In the genomic region with DNA sequence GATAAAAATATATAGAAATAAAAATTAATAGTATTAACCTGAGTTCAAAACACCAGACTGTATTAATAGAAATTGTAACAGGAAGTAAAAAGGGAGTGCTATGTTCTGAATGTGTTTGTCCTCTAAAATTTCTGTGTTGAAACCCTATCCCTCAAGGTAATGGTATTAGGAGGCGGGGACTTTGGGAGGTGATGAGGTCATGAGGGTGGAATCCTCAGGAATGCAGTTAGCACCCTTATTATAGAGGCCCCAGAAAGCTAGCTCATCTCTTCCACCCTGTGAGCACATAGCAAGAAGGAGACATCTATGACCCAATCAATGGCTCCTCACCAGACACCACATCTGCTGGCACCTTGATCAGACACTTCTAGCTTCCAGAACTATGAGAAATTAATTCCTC, we compare ENCODE assay signal across 13 cellular contexts.
A peak's percentile ranks its signal among the peaks of the same experiment; 100 is the strongest.
DNase-seq lines count a peak whose midpoint lies in the region; ATAC-seq and TF ChIP-seq lines count a peak whose summit lies in the region.
"Had no signal": no experiment of that assay in that cellular context is flagged by ENCODE, and none has a peak within 500 bp of the region (broad histone marks: within the 10 kb centered on the region; RNA-seq: fewer than 3 reads in every experiment).

No MANE protein-coding gene starts in this region.

- peaks cover 57% of the 10 kb centered on the region for H3K9me3 Mint-ChIP-seq in GM23338
- no peaks in the 10 kb centered on the region for H3K9me3 Mint-ChIP-seq in effector memory CD8-positive, alpha-beta T cell

- H3K56ac ChIP-seq in mesendoderm (ENCODE audit: low read length), result no peak overlapping the region

- ATAC-seq in GM23338 (no peak), foreskin keratinocyte (peak; percentile 47)
- no peak for ATAC-seq in effector memory CD8-positive, alpha-beta T cell (replicated peaks)
- ATAC-seq: HCT116 had no signal

- H2BK5ac ChIP-seq in mesendoderm (ENCODE audit: low read length), result no peak overlapping the region

- TF ChIP-seq CTCF in A673 (conservative IDR thresholded peaks at IDR 0.05; ENCODE audit: low read depth, low read length) (no peak), GM23338 (conservative IDR thresholded peaks at IDR 0.05; ENCODE audit: low read depth in 2 of 2) (no peak), foreskin keratinocyte (conservative IDR thresholded peaks at IDR 0.05) (no peak)

- H3K27me3 ChIP-seq in A673 (replicated peaks; ENCODE audit: insufficient read depth, low read depth, low read length, poor library complexity) (no peaks in the 10 kb centered on the region), GM23338 (ENCODE audit: insufficient read depth) (no peaks in the 10 kb centered on the region), foreskin keratinocyte (no peaks in the 10 kb centered on the region), mesendoderm (ENCODE audit: insufficient read depth, low read length, poor library complexity) (no peaks in the 10 kb centered on the region)
- H3K27me3 ChIP-seq: BE2C had no signal

- no peaks in the 10 kb centered on the region for H3K4me1 Mint-ChIP-seq in GM23338
- no peaks in the 10 kb centered on the region for H3K4me1 Mint-ChIP-seq in effector memory CD8-positive, alpha-beta T cell (ENCODE audit: low read depth in 2 of 2)
- H3K4me1 Mint-ChIP-seq: CD4-positive, alpha-beta memory T cell had no signal

- no peak overlapping the region for H2AK5ac ChIP-seq in mesendoderm (ENCODE audit: low read length)

- H2AFZ ChIP-seq in GM23338, result no peak overlapping the region

- H3K4ac ChIP-seq in mesendoderm (ENCODE audit: low read depth, low read length), result no peak overlapping the region

- no peak overlapping the region for H2BK15ac ChIP-seq in mesendoderm (replicated peaks; ENCODE audit: low read depth)

- H3K27me3 Mint-ChIP-seq in GM23338 (ENCODE audit: insufficient read depth, low read depth, poor library complexity), result peaks cover 4% of the 10 kb centered on the region
- peaks cover 62 to 69% of the 10 kb centered on the region in 2 donors for H3K27me3 Mint-ChIP-seq in effector memory CD8-positive, alpha-beta T cell

- H4K20me1 ChIP-seq in GM23338 (replicated peaks; ENCODE audit: insufficient read depth), result no peaks in the 10 kb centered on the region

- no peak overlapping the region for H4K8ac ChIP-seq in mesendoderm (ENCODE audit: low read depth, low read length)

- H3K23ac ChIP-seq in mesendoderm (ENCODE audit: low read length), result no peak overlapping the region

- H3K4me2 ChIP-seq in GM23338 (no peak overlapping the region), mesendoderm (ENCODE audit: low read length) (no peak overlapping the region)

- H3K4me1 ChIP-seq in A673 (ENCODE audit: insufficient read depth, low read length, poor library complexity, severe bottlenecking), result no peaks in the 10 kb centered on the region
- no peaks in the 10 kb centered on the region for H3K4me1 ChIP-seq in GM23338 (ENCODE audit: insufficient read depth)
- H3K4me1 ChIP-seq in foreskin keratinocyte, result no peaks in the 10 kb centered on the region
- H3K4me1 ChIP-seq in mesendoderm (ENCODE audit: control insufficient read depth, low read depth, low read length), result no peaks in the 10 kb centered on the region

- no peaks in the 10 kb centered on the region for H3K79me1 ChIP-seq in mesendoderm (ENCODE audit: low read length)

- H3K36me3 ChIP-seq in A673 (ENCODE audit: insufficient read depth, low read length, poor library complexity, severe bottlenecking), result no peaks in the 10 kb centered on the region
- H3K36me3 ChIP-seq in GM23338 (ENCODE audit: insufficient read depth), result no peaks in the 10 kb centered on the region
- H3K36me3 ChIP-seq in mesendoderm (ENCODE audit: control insufficient read depth, insufficient read depth, low read length), result no peaks in the 10 kb centered on the region
- H3K36me3 ChIP-seq: BE2C had no signal

- BruUV-seq in A673 (replicated peaks; lab: Mats Ljungman, UMichigan), result no TSS peak

- no peak overlapping the region for H3K4me3 ChIP-seq in A673 (ENCODE audit: low read depth, low read length, poor library complexity, severe bottlenecking)
- no peak overlapping the region for H3K4me3 ChIP-seq in GM23338
- H3K4me3 ChIP-seq in mesendoderm (ENCODE audit: low read length), result no peak overlapping the region

- intact Hi-C loops in A673 (cut with micrococcal nuclease; ENCODE audit: unreplicated experiment), result no loop called here

- H3K79me2 ChIP-seq in GM23338 (replicated peaks; ENCODE audit: insufficient read depth), result no peaks in the 10 kb centered on the region
- H3K79me2 ChIP-seq in mesendoderm (ENCODE audit: control insufficient read depth, insufficient read depth, low read length), result no peaks in the 10 kb centered on the region

- peaks cover 2% of the 10 kb centered on the region; the same call in 1 of the 3 replicates for H3K36me3 Mint-ChIP-seq in GM23338 (ENCODE audit: low read depth)
- H3K36me3 Mint-ChIP-seq in effector memory CD8-positive, alpha-beta T cell (ENCODE audit: insufficient read depth), result no peaks in the 10 kb centered on the region
- H3K36me3 Mint-ChIP-seq: CD4-positive, alpha-beta memory T cell had no signal

- CTCF ChIA-PET in A673 (lab: Charles Lee), result no interaction called here

- no peak overlapping the region for H2BK120ac ChIP-seq in mesendoderm (ENCODE audit: low read depth, low read length)

- WGBS in mesendoderm (ENCODE audit: extremely low coverage, insufficient coverage, low lambda C conversion rate), result no CpG with 5 or more reads among the region's 1 CpG

- no peaks in the 10 kb centered on the region for H3K9me3 ChIP-seq in A673 (ENCODE audit: low read depth, low read length, poor library complexity, severe bottlenecking)
- H3K9me3 ChIP-seq: BE2C had no signal

- DNase-seq in A673 (ENCODE audit: low spot score) (peak; percentile 11), GM23338 (ENCODE audit: low spot score) (peak; percentile 27), foreskin keratinocyte (peak in 1 of 2 donors; percentile 61), mesendoderm (peak; percentile 79), AG08396 (ENCODE audit: low spot score) (no peak), NCI-H2081 treated with DMSO at 0.1 percent for 48 hours (lab: John Stamatoyannopoulos, UW) (no peak)
- DNase-seq in effector memory CD8-positive, alpha-beta T cell, result no peak
- DNase-seq: BE2C; CD4-positive, alpha-beta memory T cell; DND-41 had no signal

- no peak overlapping the region for H3K4me3 Mint-ChIP-seq in GM23338
- no peak overlapping the region for H3K4me3 Mint-ChIP-seq in effector memory CD8-positive, alpha-beta T cell
- H3K4me3 Mint-ChIP-seq: CD4-positive, alpha-beta memory T cell had no signal

- POLR2A ChIA-PET in A673 (lab: Charles Lee; ENCODE audit: low non-redundant PET), result interaction anchor here (0.6 kb wide), 1 partner anchor 1279 kb away, joined by 3 read pairs; no protein-coding TSS in a partner anchor

- H3K27ac Mint-ChIP-seq in GM23338, result no peak overlapping the region
- H3K27ac Mint-ChIP-seq in effector memory CD8-positive, alpha-beta T cell, result no peak overlapping the region
- H3K27ac Mint-ChIP-seq: CD4-positive, alpha-beta memory T cell had no signal

- no peaks in the 10 kb centered on the region for H3K9me2 ChIP-seq in GM23338 (ENCODE audit: insufficient read depth)

- H3F3A ChIP-seq in GM23338 (replicated peaks; ENCODE audit: low read depth), result no peaks in the 10 kb centered on the region

- H3K18ac ChIP-seq in mesendoderm (ENCODE audit: low read length), result no peak overlapping the region

- no peak overlapping the region for H4K5ac ChIP-seq in mesendoderm (ENCODE audit: low read length)

- H3K9ac ChIP-seq in mesendoderm (ENCODE audit: low read length), result no peak overlapping the region

- H3K27ac ChIP-seq in A673 (ENCODE audit: low read depth, low read length, poor library complexity, severe bottlenecking) (no peak overlapping the region), GM23338 (ENCODE audit: low read depth) (no peak overlapping the region), foreskin keratinocyte (no peak overlapping the region), mesendoderm (ENCODE audit: low read depth, low read length) (no peak overlapping the region)
- H3K27ac ChIP-seq: C4-2B, HL-60 had no signal

Comparison
In these comparisons a context has a peak if more than half of its experiments do, and no peak if none do; other contexts are left out.
1. DNase-seq: peak in A673 (single experiment), GM23338 (single experiment) and mesendoderm (single experiment); none in AG08396 (single experiment), effector memory CD8-positive, alpha-beta T cell (0 of 3) and NCI-H2081 treated with DMSO at 0.1 percent for 48 hours (single experiment).